Comparison of ENCODE assay signal across 23 cellular contexts in genomic region chrX:41605144-41605543, GRCh38.
DNase-seq lines count a peak whose midpoint lies in the region; ATAC-seq and TF ChIP-seq lines count a peak whose summit lies in the region.
"Had no signal": no experiment of that assay in that cellular context is flagged by ENCODE, and none has a peak within 500 bp of the region (broad histone marks: within the 10 kb centered on the region; RNA-seq: fewer than 3 reads in every experiment).

No MANE protein-coding gene starts in this region.

- intact Hi-C loops in heart left ventricle (cut with DNase I) = no loop called here

- peaks cover 25% of the 10 kb centered on the region for H3K4me1 Mint-ChIP-seq in osteocyte (ENCODE audit: unreplicated experiment)

- no peaks in the 10 kb centered on the region for H3K36me3 ChIP-seq in HUES64 (ENCODE audit: insufficient read depth, low read length)
- peaks cover 0 to 8% (median 0%) of the 10 kb centered on the region in 9 donors for H3K36me3 ChIP-seq in heart left ventricle
- H3K36me3 ChIP-seq: suprapubic skin had no signal

- no peaks in the 10 kb centered on the region for H3K36me3 Mint-ChIP-seq in osteocyte (ENCODE audit: unreplicated experiment)

- TF ChIP-seq CTCF in osteocyte (IDR thresholded peaks at IDR 0.05) = no peak
- no peak for TF ChIP-seq CTCF in heart left ventricle (IDR thresholded peaks at IDR 0.05)

- TF ChIP-seq POLR2A in heart left ventricle (IDR thresholded peaks at IDR 0.05) = no peak

- no peaks in the 10 kb centered on the region for H3K27me3 Mint-ChIP-seq in osteocyte (ENCODE audit: unreplicated experiment)
- H3K27me3 Mint-ChIP-seq: CD4-positive, alpha-beta memory T cell had no signal

- 41% methylated on average over 1 of the region's 1 CpG for WGBS in HUES64
- 82 to 92% (median 87%) methylated on average over 1 of the region's 1 CpG for WGBS in heart left ventricle, 4 donors

- H3K4me1 ChIP-seq in HUES64 (ENCODE audit: insufficient read depth, low read length) (peaks cover 34% of the 10 kb centered on the region), heart left ventricle (peaks cover 0 to 13% (median 0%) of the 10 kb centered on the region in 12 donors)
- H3K4me1 ChIP-seq: suprapubic skin had no signal

- H3K27ac Mint-ChIP-seq in osteocyte (ENCODE audit: unreplicated experiment) = peak overlapping the region; percentile 47
- H3K27ac Mint-ChIP-seq: activated naive CD4-positive, alpha-beta T cell treated with anti-CD3 and anti-CD28 coated beads for 36 hours; activated T-cell treated with anti-CD3 and anti-CD28 coated beads, Interleukin-2, amount 50 U/mL, for 72 hours; CD4-positive, alpha-beta memory T cell; T-cell had no signal

- H3K9me3 Mint-ChIP-seq in osteocyte (ENCODE audit: unreplicated experiment) = peaks cover 5% of the 10 kb centered on the region
- H3K9me3 Mint-ChIP-seq: activated naive CD4-positive, alpha-beta T cell treated with anti-CD3 and anti-CD28 coated beads for 36 hours; activated T-cell treated with anti-CD3 and anti-CD28 coated beads, Interleukin-2, amount 50 U/mL, for 72 hours; T-cell had no signal

- H3K4me3 Mint-ChIP-seq in osteocyte (ENCODE audit: unreplicated experiment) = no peak overlapping the region
- H3K4me3 Mint-ChIP-seq: activated naive CD4-positive, alpha-beta T cell treated with anti-CD3 and anti-CD28 coated beads for 36 hours; activated T-cell treated with anti-CD3 and anti-CD28 coated beads, Interleukin-2, amount 50 U/mL, for 72 hours; CD4-positive, alpha-beta memory T cell; T-cell had no signal

- H3K9me3 ChIP-seq in HUES64 (ENCODE audit: insufficient read depth, low read depth, low read length) = no peaks in the 10 kb centered on the region
- H3K9me3 ChIP-seq in heart left ventricle = no peaks in the 10 kb centered on the region
- H3K9me3 ChIP-seq: mucosa of descending colon, suprapubic skin had no signal

- H3K4me3 ChIP-seq in HUES64 (ENCODE audit: low read length) (no peak overlapping the region), heart left ventricle (no peak overlapping the region)
- H3K4me3 ChIP-seq: GM23248, mucosa of descending colon, suprapubic skin had no signal

- H3K27me3 ChIP-seq in HUES64 (ENCODE audit: insufficient read depth, low read length) (no peaks in the 10 kb centered on the region), heart left ventricle (peaks cover 0 to 10% (median 0%) of the 10 kb centered on the region in 9 donors)
- H3K27me3 ChIP-seq: suprapubic skin had no signal

- H3K9ac ChIP-seq in HUES64 (ENCODE audit: low read depth, low read length) = no peak overlapping the region
- H3K9ac ChIP-seq: GM23248 had no signal

- ATAC-seq in HG03469 (IDR thresholded peaks at IDR 0.05; ENCODE audit: unreplicated experiment) (no peak), heart left ventricle (no peak)
- ATAC-seq: activated T-cell treated with anti-CD3 and anti-CD28 coated beads, Interleukin-2, amount 50 U/mL, for 72 hours; left ventricle myocardium superior; mucosa of descending colon; T-cell had no signal

- peak overlapping the region; percentile 80 for H3K27ac ChIP-seq in HUES64 (ENCODE audit: low read depth, low read length)
- H3K27ac ChIP-seq in heart left ventricle = peak overlapping the region in 1 of 12 donors; percentile 21
- H3K27ac ChIP-seq: GM23248, suprapubic skin had no signal

- DNase-seq in EH (ENCODE audit: low read depth) (peak; percentile 70), astrocyte of the hippocampus (ENCODE audit: low read depth, low spot score) (peak; percentile 16), osteocyte (ENCODE audit: extremely low spot score, unreplicated experiment) (no peak), DMS53 treated with DMSO at 0.1 percent for 48 hours (lab: John Stamatoyannopoulos, UW; ENCODE audit: unreplicated experiment) (no peak), heart left ventricle (no peak)
- DNase-seq: activated CD4-positive, alpha-beta T cell treated with anti-CD3 and anti-CD28 coated beads for 1 hour; activated CD8-positive, alpha-beta memory T cell treated with anti-CD3 and anti-CD28 coated beads for 24 hours; activated naive CD4-positive, alpha-beta T cell treated with anti-CD3 and anti-CD28 coated beads for 36 hours; activated T-cell treated with anti-CD3 and anti-CD28 coated beads, Interleukin-2, amount 50 U/mL, for 72 hours; amniotic stem cell; CD4-positive, alpha-beta memory T cell; DMS53; GM23248; left ventricle myocardium superior; MM.1S; mucosa of descending colon; NCI-H1417 treated with DMSO at 0.1 percent for 48 hours; NCI-H524; posterior cingulate gyrus; T-cell had no signal

Comparison
In these comparisons a context has a peak if more than half of its experiments do, and no peak if none do; other contexts are left out.
1. DNase-seq: peak in EH (single experiment) and astrocyte of the hippocampus (single experiment); none in osteocyte (single experiment), DMS53 treated with DMSO at 0.1 percent for 48 hours (single experiment) and heart left ventricle (0 of 5).